In the genomic region with DNA sequence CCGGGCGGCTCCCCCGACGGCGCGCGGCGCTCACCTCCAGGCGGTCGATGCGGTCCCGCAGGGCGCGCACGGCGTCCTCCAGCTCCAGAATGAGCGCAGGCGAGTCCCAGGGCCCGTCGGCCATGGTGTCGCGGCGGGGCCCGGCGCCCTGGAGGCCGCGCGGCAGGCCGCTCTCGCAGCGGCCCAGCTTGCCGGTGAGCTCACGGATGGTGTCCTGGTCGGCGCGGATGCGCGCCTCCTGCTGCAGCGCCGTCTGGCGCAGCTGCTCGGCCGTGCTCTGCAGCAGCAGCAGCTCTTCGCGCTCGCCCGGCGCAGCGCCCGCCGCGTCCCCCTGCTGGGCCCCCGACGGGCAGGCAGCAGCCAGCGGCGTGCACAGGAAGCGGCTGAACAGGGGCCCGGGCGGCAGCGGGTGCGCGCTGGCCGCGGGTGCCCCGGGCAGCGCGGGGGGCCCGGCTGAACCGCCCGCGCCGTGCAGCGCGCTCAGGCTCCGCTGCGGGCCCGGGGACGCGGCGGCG, we compare ENCODE assay signal across 8 cellular contexts. TPM values are rescaled to one million over a fixed set of nuclear protein-coding genes. Genes with fewer than 3 reads are reported as not detected.
DNase-seq lines count a peak whose midpoint lies in the region; ATAC-seq and TF ChIP-seq lines count a peak whose summit lies in the region.

No MANE protein-coding gene starts in this region.

- intact Hi-C loops in lower lobe of right lung (cut with DNase I) = no loop called here

- no peak overlapping the region for H3K4me3 ChIP-seq in DOHH2 (ENCODE audit: low read length)
- peak overlapping the region; percentile 6; the same call in 1 of the 2 replicates for H3K4me3 ChIP-seq in MG63
- peak overlapping the region; percentile 39 for H3K4me3 ChIP-seq in ectodermal cell (ENCODE audit: insufficient read depth, low read depth, low read length)
- H3K4me3 ChIP-seq in lower lobe of right lung = peak overlapping the region; percentile 55

- 0 out of 2 replicates have a peak, but pooled peaks cover 3% of the 10 kb centered on the region for H3K4me1 ChIP-seq in DOHH2 (ENCODE audit: control insufficient read depth, low read length)
- H3K4me1 ChIP-seq in ectodermal cell (ENCODE audit: control insufficient read depth, insufficient read depth, low read length) = no peaks in the 10 kb centered on the region
- peaks cover 12% of the 10 kb centered on the region for H3K4me1 ChIP-seq in lower lobe of right lung

- no peaks in the 10 kb centered on the region for H3K79me2 ChIP-seq in DOHH2 (ENCODE audit: control insufficient read depth, low read length)

- no peaks in the 10 kb centered on the region for H4K20me1 ChIP-seq in DOHH2 (ENCODE audit: control insufficient read depth, insufficient read depth, low read depth, low read length)

- peak; percentile 71 for DNase-seq in MG63
- peak; percentile 34 for DNase-seq in activated CD4-positive, alpha-beta T cell treated with anti-CD3 and anti-CD28 coated beads for 1 hour
- DNase-seq in lower lobe of right lung = peak; percentile 59
- peak; percentile 15 for DNase-seq in stimulated activated CD8-positive, alpha-beta memory T cell treated with anti-CD3 and anti-CD28 coated beads, Interleukin-12 subunit alpha, Interleukin-12 subunit beta, amount 100 ng/mL, for 24 hours (ENCODE audit: extremely low read depth)

- H3K36me3 ChIP-seq in DOHH2 (ENCODE audit: control insufficient read depth, low read length) = no peaks in the 10 kb centered on the region
- H3K36me3 ChIP-seq in MG63 = no peaks in the 10 kb centered on the region
- H3K36me3 ChIP-seq in ectodermal cell (ENCODE audit: control insufficient read depth, insufficient read depth, low read length) = no peaks in the 10 kb centered on the region
- H3K36me3 ChIP-seq in lower lobe of right lung = no peaks in the 10 kb centered on the region

- no peaks in the 10 kb centered on the region for H3K9me2 ChIP-seq in DOHH2 (replicated peaks; ENCODE audit: control insufficient read depth, low read length)

- no peaks in the 10 kb centered on the region for H3K9me3 ChIP-seq in DOHH2 (ENCODE audit: control insufficient read depth, insufficient read depth, low read length)
- H3K9me3 ChIP-seq in MG63 = no peaks in the 10 kb centered on the region
- no peaks in the 10 kb centered on the region for H3K9me3 ChIP-seq in ectodermal cell (ENCODE audit: control insufficient read depth, low read length)
- H3K9me3 ChIP-seq in lower lobe of right lung = no peaks in the 10 kb centered on the region

- H3K27ac ChIP-seq in DOHH2 (ENCODE audit: low read depth, low read length) = no peak overlapping the region
- H3K27ac ChIP-seq in ectodermal cell (ENCODE audit: insufficient read depth, low read depth, low read length, poor library complexity, severe bottlenecking) = no peak overlapping the region
- H3K27ac ChIP-seq in lower lobe of right lung = peak overlapping the region; percentile 36

- no peaks in the 10 kb centered on the region for H3F3A ChIP-seq in DOHH2 (ENCODE audit: control insufficient read depth, insufficient read depth)

- WGBS in ectodermal cell, 2 experiments = 1% methylated on average over 81 of the region's 81 CpGs

- peak; percentile 67 to 76 for ATAC-seq in lower lobe of right lung
- no peak for ATAC-seq in HG02840 (IDR thresholded peaks at IDR 0.05; ENCODE audit: low FRiP score, unreplicated experiment)
- ATAC-seq in GM18909 (IDR thresholded peaks at IDR 0.05; ENCODE audit: poor library complexity, unreplicated experiment) = no peak

- H3K27me3 ChIP-seq in DOHH2 (ENCODE audit: control insufficient read depth, low read length) = peaks cover 71% of the 10 kb centered on the region
- H3K27me3 ChIP-seq in MG63 = peaks cover 8% of the 10 kb centered on the region
- peaks cover 60% of the 10 kb centered on the region for H3K27me3 ChIP-seq in ectodermal cell (ENCODE audit: control insufficient read depth, insufficient read depth, low read length, poor library complexity, severe bottlenecking)
- H3K27me3 ChIP-seq in lower lobe of right lung (ENCODE audit: low read depth) = peaks cover 35% of the 10 kb centered on the region

- peak overlapping the region; percentile 19; the same call in 1 of the 2 replicates for H3K4me2 ChIP-seq in DOHH2 (ENCODE audit: low read length)

- TF ChIP-seq CTCF in DOHH2 (IDR thresholded peaks at IDR 0.05; ENCODE audit: low read depth, low read length, poor library complexity, severe bottlenecking) (no peak), lower lobe of right lung (IDR thresholded peaks at IDR 0.05) (peak; percentile 40)

RNA-seq across cellular contexts. Expression of a gene that starts 0.6 kb away (rescaled TPM):
- total RNA-seq in MG63 (2014; rRNA removed; shearing (Covaris generic); ENCODE audit: low replicate concordance) = 0.76 and 1.8 TPM in 2 replicates
- 3.9 TPM for polyA plus RNA-seq in ectodermal cell (2013, experiment 1 of 4)
- 4.4 TPM for polyA plus RNA-seq in ectodermal cell (2013, experiment 2 of 4)
- 3.4 TPM for polyA plus RNA-seq in ectodermal cell (2013, experiment 3 of 4)
- 3.9 TPM for polyA plus RNA-seq in ectodermal cell (2013, experiment 4 of 4)
- 5.1 TPM for total RNA-seq in lower lobe of right lung

RNA-seq across cellular contexts. Expression of a gene that starts 28.8 kb away (rescaled TPM):
- 9.1 and 18.9 TPM in 2 replicates for total RNA-seq in MG63 (2014; rRNA removed; shearing (Covaris generic); ENCODE audit: low replicate concordance)
- 22.6 TPM for polyA plus RNA-seq in ectodermal cell (2013, experiment 1 of 4)
- 22.5 TPM for polyA plus RNA-seq in ectodermal cell (2013, experiment 2 of 4)
- 17.0 TPM for polyA plus RNA-seq in ectodermal cell (2013, experiment 3 of 4)
- polyA plus RNA-seq in ectodermal cell (2013, experiment 4 of 4) = 17.3 TPM
- total RNA-seq in lower lobe of right lung = 54.7 TPM

RNA-seq across cellular contexts. Expression of a gene that starts 49.3 kb away (rescaled TPM):
- 11.3 and 18.8 TPM in 2 replicates for total RNA-seq in MG63 (2014; rRNA removed; shearing (Covaris generic); ENCODE audit: low replicate concordance)
- polyA plus RNA-seq in ectodermal cell (2013, experiment 1 of 4) = 27.0 TPM
- polyA plus RNA-seq in ectodermal cell (2013, experiment 2 of 4) = 27.3 TPM
- 22.8 TPM for polyA plus RNA-seq in ectodermal cell (2013, experiment 3 of 4)
- 27.5 TPM for polyA plus RNA-seq in ectodermal cell (2013, experiment 4 of 4)
- total RNA-seq in lower lobe of right lung = 21.3 TPM

Comparison
In these comparisons a context has a peak if more than half of its experiments do, and no peak if none do; other contexts are left out.
1. DNase-seq: peak in every context shown above with its lines; median percentile 71 in MG63; 59 in lower lobe of right lung; 34 in activated CD4-positive, alpha-beta T cell treated with anti-CD3 and anti-CD28 coated beads for 1 hour; 15 in stimulated activated CD8-positive, alpha-beta memory T cell treated with anti-CD3 and anti-CD28 coated beads, Interleukin-12 subunit alpha, Interleukin-12 subunit beta, amount 100 ng/mL, for 24 hours.
2. ATAC-seq: peak in lower lobe of right lung (2 of 2); none in HG02840 (single experiment) and GM18909 (single experiment).